In the genomic region with DNA sequence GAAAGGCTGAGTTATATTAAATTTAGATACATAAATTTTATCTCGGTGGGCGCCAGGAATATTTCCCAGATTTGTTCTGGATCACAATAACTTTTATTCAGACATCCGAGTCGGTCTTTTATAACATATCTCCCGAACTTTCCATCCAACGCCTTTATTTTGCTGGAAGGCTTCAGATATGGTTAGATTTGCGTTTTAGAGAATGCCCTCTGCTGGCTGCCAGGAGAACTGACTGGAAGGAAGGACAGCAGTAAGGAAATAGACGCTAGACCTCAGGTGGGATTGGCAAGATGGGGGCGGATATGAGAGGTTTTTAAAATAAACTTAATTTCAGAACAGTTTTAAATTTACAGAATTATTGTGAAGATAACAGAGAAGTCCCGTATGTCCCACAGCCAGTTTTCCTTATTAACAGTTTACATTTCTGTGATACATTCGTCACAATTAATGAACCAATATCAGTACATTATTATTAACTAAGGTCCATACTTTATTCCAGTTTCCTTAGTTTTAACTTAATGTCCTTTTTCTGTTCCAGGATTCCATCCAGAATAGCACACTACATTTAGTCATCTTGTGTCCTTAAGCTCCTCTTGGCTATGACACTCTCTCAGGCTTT, we compare ENCODE assay signal across 8 cellular contexts. TPM values are rescaled to one million over a fixed set of nuclear protein-coding genes. Genes with fewer than 3 reads are reported as not detected.
DNase-seq lines count a peak whose midpoint lies in the region; ATAC-seq, FAIRE-seq and TF ChIP-seq lines count a peak whose summit lies in the region.

No MANE protein-coding gene starts in this region.

- H3K4me3 ChIP-seq in GM23338 = peak overlapping the region; percentile 77
- H3K4me3 ChIP-seq in gastroesophageal sphincter = peak overlapping the region; percentile 42 to 80
- peak overlapping the region in 2 of 4 donors; percentile 9 to 41 for H3K4me3 ChIP-seq in pancreas

- no peak for TF ChIP-seq EP300 in gastroesophageal sphincter (IDR thresholded peaks at IDR 0.05)

- H3K79me2 ChIP-seq in GM23338 (replicated peaks; ENCODE audit: insufficient read depth) = no peaks in the 10 kb centered on the region

- peak overlapping the region; percentile 59 to 83 for H3K4me3 Mint-ChIP-seq in CD14-positive monocyte
- H3K4me3 Mint-ChIP-seq in GM23338 = peak overlapping the region; percentile 94
- H3K4me3 Mint-ChIP-seq in activated naive CD4-positive, alpha-beta T cell treated with anti-CD3 and anti-CD28 coated beads, Interleukin-2, amount 50 U/mL, for 24 hours = peak overlapping the region; percentile 96

- no peaks in the 10 kb centered on the region for H3F3A ChIP-seq in GM23338 (replicated peaks; ENCODE audit: low read depth)

- no peak for DNase-seq in CD14-positive monocyte (ENCODE audit: low spot score)
- DNase-seq in GM23338 (ENCODE audit: low spot score) = peak; percentile 62
- DNase-seq in NCI-H446 (lab: John Stamatoyannopoulos, UW) = peak; percentile 6 to 37
- peak in 3 of 6 donors; percentile 36 to 58 (median 50) for DNase-seq in pancreas

- H3K36me3 ChIP-seq in GM23338 (ENCODE audit: insufficient read depth) = no peaks in the 10 kb centered on the region
- H3K36me3 ChIP-seq in gastroesophageal sphincter = peaks cover 0 to 23% of the 10 kb centered on the region in 2 donors
- H3K36me3 ChIP-seq in pancreas = no peaks in the 10 kb centered on the region

- H3K27me3 Mint-ChIP-seq in CD14-positive monocyte (ENCODE audit: low read depth in 3 of 3) = peaks cover 9 to 22% (median 12%) of the 10 kb centered on the region in 3 donors
- H3K27me3 Mint-ChIP-seq in GM23338 (ENCODE audit: insufficient read depth, low read depth, poor library complexity) = peaks cover 5% of the 10 kb centered on the region
- no peaks in the 10 kb centered on the region for H3K27me3 Mint-ChIP-seq in activated naive CD4-positive, alpha-beta T cell treated with anti-CD3 and anti-CD28 coated beads, Interleukin-2, amount 50 U/mL, for 24 hours

- no peaks in the 10 kb centered on the region for H3K27me3 ChIP-seq in GM23338 (ENCODE audit: insufficient read depth)
- no peaks in the 10 kb centered on the region for H3K27me3 ChIP-seq in gastroesophageal sphincter
- H3K27me3 ChIP-seq in pancreas = peaks cover 0 to 5% (median 0%) of the 10 kb centered on the region in 4 donors

- H3K9me3 ChIP-seq in gastroesophageal sphincter (no peaks in the 10 kb centered on the region), pancreas (no peaks in the 10 kb centered on the region)

- peak; percentile 74 for TF ChIP-seq CTCF in CD14-positive monocyte (IDR thresholded peaks at IDR 0.05)
- TF ChIP-seq CTCF in GM23338 (conservative IDR thresholded peaks at IDR 0.05; ENCODE audit: low read depth in 2 of 2) = peak; percentile 69 to 71
- TF ChIP-seq CTCF in gastroesophageal sphincter (IDR thresholded peaks at IDR 0.05) = peak; percentile 64 to 81 (median 73)
- peak; percentile 65 to 78 (median 72) for TF ChIP-seq CTCF in pancreas (IDR thresholded peaks at IDR 0.05)

- TF ChIP-seq POLR2A in gastroesophageal sphincter (IDR thresholded peaks at IDR 0.05) (no peak), GM18505 (IDR thresholded peaks at IDR 0.05; ENCODE audit: borderline replicate concordance, extremely low read depth, insufficient read depth, insufficient read length) (no peak)

- H3K27ac ChIP-seq in GM23338 (ENCODE audit: low read depth) (no peak overlapping the region), gastroesophageal sphincter (peak overlapping the region; percentile 93 to 97 (median 96)), pancreas (peak overlapping the region; percentile 54 to 75 (median 69))

- H3K4me2 ChIP-seq in GM23338 = peak overlapping the region; percentile 89

- H3K9me2 ChIP-seq in GM23338 (ENCODE audit: insufficient read depth) = no peaks in the 10 kb centered on the region

- H3K4me1 ChIP-seq in GM23338 (ENCODE audit: insufficient read depth) = no peaks in the 10 kb centered on the region
- peaks cover 0 to 41% (median 0%) of the 10 kb centered on the region in 3 donors for H3K4me1 ChIP-seq in gastroesophageal sphincter
- H3K4me1 ChIP-seq in pancreas = no peaks in the 10 kb centered on the region

- ATAC-seq in GM23338 (peak; percentile 7; the same call in 2 of the 3 replicates), gastroesophageal sphincter (no peak), pancreas (peak; percentile 22 to 56 (median 46)), HG02678 (IDR thresholded peaks at IDR 0.05; ENCODE audit: unreplicated experiment) (no peak), GM18505 (IDR thresholded peaks at IDR 0.05; ENCODE audit: unreplicated experiment) (no peak)

- intact Hi-C loops in CD14-positive monocyte (cut with micrococcal nuclease) (no loop called here), pancreas (cut with DNase I) (no loop called here)

- H3K27ac Mint-ChIP-seq in CD14-positive monocyte (peak overlapping the region in 1 of 7 donors; percentile 37), GM23338 (peak overlapping the region; percentile 98; the same call in 1 of the 2 replicates)
- peak overlapping the region; percentile 99 for H3K27ac Mint-ChIP-seq in activated naive CD4-positive, alpha-beta T cell treated with anti-CD3 and anti-CD28 coated beads, Interleukin-2, amount 50 U/mL, for 24 hours

- no peaks in the 10 kb centered on the region for H4K20me1 ChIP-seq in GM23338 (replicated peaks; ENCODE audit: insufficient read depth)

- WGBS in gastroesophageal sphincter (ENCODE audit: low coverage in 1 of 2), 2 donors = 8 to 24% methylated on average over 11 of the region's 11 CpGs
- 9 to 18% methylated on average over 11 of the region's 11 CpGs for WGBS in pancreas, 2 donors

- peaks cover 0 to 16% of the 10 kb centered on the region in 2 donors for H3K36me3 Mint-ChIP-seq in CD14-positive monocyte
- peaks cover 38% of the 10 kb centered on the region for H3K36me3 Mint-ChIP-seq in GM23338 (ENCODE audit: low read depth)
- H3K36me3 Mint-ChIP-seq in activated naive CD4-positive, alpha-beta T cell treated with anti-CD3 and anti-CD28 coated beads, Interleukin-2, amount 50 U/mL, for 24 hours = peaks cover 12% of the 10 kb centered on the region

- H2AFZ ChIP-seq in GM23338 = peak overlapping the region; percentile 61

- H3K9me3 Mint-ChIP-seq in CD14-positive monocyte (peaks cover 0 to 6% (median 0%) of the 10 kb centered on the region in 7 donors), GM23338 (no peaks in the 10 kb centered on the region)
- no peaks in the 10 kb centered on the region for H3K9me3 Mint-ChIP-seq in activated naive CD4-positive, alpha-beta T cell treated with anti-CD3 and anti-CD28 coated beads, Interleukin-2, amount 50 U/mL, for 24 hours

- peak; percentile 97 for FAIRE-seq in pancreas (lab: Jason Lieb, UNC)

- H3K4me1 Mint-ChIP-seq in CD14-positive monocyte (peaks cover 27% of the 10 kb centered on the region), GM23338 (peaks cover 6% of the 10 kb centered on the region)
- H3K4me1 Mint-ChIP-seq in activated naive CD4-positive, alpha-beta T cell treated with anti-CD3 and anti-CD28 coated beads, Interleukin-2, amount 50 U/mL, for 24 hours = peaks cover 47% of the 10 kb centered on the region

TF ChIP-seq in GM23338, 12 proteins besides CTCF, POLR2A, EP300 and RAD21:
- TF ChIP-seq STAT1 (IDR thresholded peaks at IDR 0.05; ENCODE audit: unreplicated experiment) (no peak), EZH2 (IDR thresholded peaks at IDR 0.05; ENCODE audit: low read depth, unreplicated experiment) (no peak), CREB1 (CRISPR knock-in tag; IDR thresholded peaks at IDR 0.05; ENCODE audit: low read depth) (no peak), ZNF331 (CRISPR knock-in tag; IDR thresholded peaks at IDR 0.05; ENCODE audit: low read depth) (no peak), NANOG (IDR thresholded peaks at IDR 0.05; ENCODE audit: borderline replicate concordance) (no peak), EZH2phosphoT487 (IDR thresholded peaks at IDR 0.05; ENCODE audit: unreplicated experiment) (no peak), POLR2AphosphoS5 (IDR thresholded peaks at IDR 0.05; ENCODE audit: low read depth) (no peak)

RNA-seq across cellular contexts. Expression of a gene that starts 4.6 kb away (rescaled TPM):
- polyA plus RNA-seq in CD14-positive monocyte = under 1 TPM; 0.32 to 0.44 TPM
- total RNA-seq in GM23338 (2014; rRNA removed; shearing (Covaris generic)) = 15.3 and 15.5 TPM in 2 replicates
- 5.4 and 6.4 TPM in 2 replicates for polyA plus RNA-seq in GM23338 (2016; fragmentation: Nextera tagmentation; extraction: Ambion mirVana)
- 10 to 100 TPM in 3 of 4 donors, 1 to 10 TPM in 1; 7.7 to 36.6 (median 13.7) TPM for total RNA-seq in gastroesophageal sphincter
- 1 to 10 TPM; 2.4 to 7.2 (median 4.9) TPM for total RNA-seq in pancreas
- polyA plus RNA-seq in pancreas = 10 to 100 TPM in 1 of 2 donors, 1 to 10 TPM in 1; 8.2 to 10.8 TPM

RNA-seq across cellular contexts. Expression of a gene that starts 7.2 kb away (rescaled TPM):
- polyA plus RNA-seq in CD14-positive monocyte (under 1 TPM; 0.33 to 0.40 TPM), GM23338 (2016; fragmentation: Nextera tagmentation; extraction: Ambion mirVana) (11.6 and 13.4 TPM in 2 replicates), pancreas (100 to 1,000 TPM; 120 to 134 TPM)
- total RNA-seq in GM23338 (2014; rRNA removed; shearing (Covaris generic)) = 9.9 and 13.4 TPM in 2 replicates
- total RNA-seq in gastroesophageal sphincter (100 to 1,000 TPM in 1 of 4 donors, 10 to 100 TPM in 3; 40.5 to 156 (median 89.8) TPM), pancreas (10 to 100 TPM; 11.8 to 34.5 (median 17.3) TPM)

RNA-seq across cellular contexts. Expression of a gene that starts 40.7 kb away (rescaled TPM):
- polyA plus RNA-seq in CD14-positive monocyte (not detected), GM23338 (2016; fragmentation: Nextera tagmentation; extraction: Ambion mirVana) (0.92 and 0.94 TPM in 2 replicates), pancreas (1 to 10 TPM in 1 of 2 donors, under 1 TPM in 1; 0.68 to 1.9 TPM)
- 7.7 TPM in 2 replicates for total RNA-seq in GM23338 (2014; rRNA removed; shearing (Covaris generic))
- total RNA-seq in gastroesophageal sphincter (1 to 10 TPM in 2 of 4 donors, under 1 TPM in 2; 0.67 to 2.5 (median 0.99) TPM), pancreas (1 to 10 TPM in 1 of 6 donors, under 1 TPM in 5; 0.20 to 1.1 (median 0.38) TPM)

Comparison
In these comparisons a context has a peak if more than half of its experiments do, and no peak if none do; other contexts are left out.
1. ATAC-seq: peak in GM23338 (single experiment) and pancreas (4 of 4); none in gastroesophageal sphincter (single experiment), HG02678 (single experiment) and GM18505 (single experiment).
2. Peak in every context shown above with its lines, with median percentiles within 50 percentile points of each other: H3K4me3 Mint-ChIP-seq and CTCF ChIP-seq.